In the genomic region with DNA sequence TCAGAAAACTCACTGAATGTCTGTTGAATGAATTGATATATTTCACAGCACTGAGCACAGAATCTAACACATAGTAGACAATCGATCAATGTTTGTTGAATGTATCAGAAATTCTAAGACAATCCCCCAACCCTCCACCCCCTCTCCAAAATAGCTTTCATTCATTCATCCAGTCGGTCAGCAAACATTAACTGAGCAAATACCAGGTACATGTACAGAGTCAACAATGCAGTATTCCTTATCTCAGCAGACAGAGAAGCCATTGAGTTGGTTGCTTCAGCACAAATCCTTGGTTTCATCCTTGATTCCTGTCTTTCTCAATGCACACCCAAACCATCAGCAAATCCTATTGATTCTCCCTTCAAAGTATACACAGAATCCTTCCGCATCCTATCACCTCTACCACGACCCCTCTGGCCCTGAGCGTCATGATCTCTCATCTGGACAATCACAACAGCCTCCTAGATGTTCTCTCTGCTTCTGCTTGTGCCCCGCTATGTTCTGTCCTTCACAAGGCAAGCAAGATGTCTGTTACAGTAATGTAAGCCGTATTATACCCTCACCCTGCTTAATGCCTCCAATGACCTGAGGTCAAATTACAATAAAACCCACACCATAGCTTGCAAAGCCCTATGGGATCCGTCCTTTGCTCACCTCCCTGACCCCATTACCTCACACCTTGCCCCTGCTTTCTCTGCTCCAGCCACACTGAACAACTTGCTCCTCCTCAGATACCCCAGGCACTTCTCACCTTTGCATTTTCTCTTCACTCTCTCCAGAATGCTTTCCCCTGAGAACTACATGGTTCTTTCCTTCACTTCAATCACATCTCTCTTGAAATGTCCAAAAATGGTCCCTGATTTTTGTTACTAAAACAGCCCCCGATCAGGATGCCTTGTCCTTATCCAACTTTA, we compare ENCODE assay signal across 25 cellular contexts.
"Had no signal": no experiment of that assay in that cellular context is flagged by ENCODE, and none has a peak within 500 bp of the region (broad histone marks: within the 10 kb centered on the region; RNA-seq: fewer than 3 reads in every experiment).

No MANE protein-coding gene starts in this region.

- DNase-seq: cortex of kidney; dorsolateral prefrontal cortex; effector CD8-positive, alpha-beta T cell; foreskin fibroblast; glutamatergic neuron; immature natural killer cell; left cardiac atrium; left ventricle myocardium superior; mesenchymal stem cell; midbrain; nucleus accumbens; ovary; right cardiac atrium; stimulated activated CD4-positive, alpha-beta T cell treated with anti-CD3 and anti-CD28 coated beads, Interleukin-4, amount 100 ng/mL, for 1 hour; stimulated activated CD8-positive, alpha-beta memory T cell treated with anti-CD3 and anti-CD28 coated beads, Interleukin-4, amount 100 ng/mL, for 48 hours; stimulated activated naive CD8-positive, alpha-beta T cell treated with anti-CD3 and anti-CD28 coated beads, Interleukin-15, Interleukin-2, amounts not matched to agents 100 U/mL and 50 U/mL, for 24 hours had no signal

- H3K4me3 Mint-ChIP-seq: immature natural killer cell; natural killer cell treated with Interleukin-12 subunit alpha and Interleukin-12 subunit beta and Interleukin-15 and Interleukin-18, amount 100 ng/mL, for 72 hours; neural progenitor cell; stimulated activated effector memory CD8-positive, alpha-beta T cell treated with anti-CD3 and anti-CD28 coated beads, Interleukin-12 subunit alpha, Interleukin-12 subunit beta, amount 100 ng/mL, for 72 hours had no signal

- H3K27me3 ChIP-seq: ovary, tibial nerve had no signal

- ATAC-seq: esophagus mucosa; gastroesophageal sphincter; left cardiac atrium; left ventricle myocardium superior; natural killer cell treated with Interleukin-12 subunit alpha and Interleukin-12 subunit beta and Interleukin-15 and Interleukin-18, amount 100 ng/mL, for 72 hours; right cardiac atrium; stimulated activated effector memory CD8-positive, alpha-beta T cell treated with anti-CD3 and anti-CD28 coated beads, Interleukin-12 subunit alpha, Interleukin-12 subunit beta, amount 100 ng/mL, for 72 hours; stimulated activated naive CD8-positive, alpha-beta T cell treated with anti-CD3 and anti-CD28 coated beads, Interleukin-15, Interleukin-2, amounts not matched to agents 100 U/mL and 50 U/mL, for 24 hours had no signal

- H3K4me1 Mint-ChIP-seq: immature natural killer cell; neural progenitor cell; stimulated activated effector memory CD8-positive, alpha-beta T cell treated with anti-CD3 and anti-CD28 coated beads, Interleukin-12 subunit alpha, Interleukin-12 subunit beta, amount 100 ng/mL, for 72 hours had no signal

- H3K4me3 ChIP-seq: dorsolateral prefrontal cortex, gastroesophageal sphincter, lung, neural progenitor cell, ovary, tibial nerve had no signal

- H2AFZ ChIP-seq: neural progenitor cell had no signal

- H3K4me2 ChIP-seq: neural progenitor cell had no signal

- H3K4me1 ChIP-seq: gastroesophageal sphincter, tibial nerve had no signal

- H3K27me3 Mint-ChIP-seq: natural killer cell treated with Interleukin-12 subunit alpha and Interleukin-12 subunit beta and Interleukin-15 and Interleukin-18, amount 100 ng/mL, for 72 hours had no signal

- H3K36me3 ChIP-seq: gastroesophageal sphincter, neural progenitor cell, ovary, tibial nerve had no signal

- H3K9me3 ChIP-seq: ovary had no signal

- H3K9ac ChIP-seq: neural progenitor cell had no signal

- H3K27ac ChIP-seq: dorsolateral prefrontal cortex, gastroesophageal sphincter, neural progenitor cell, ovary, tibial nerve had no signal

- H3K9me3 Mint-ChIP-seq: neural progenitor cell had no signal

- H3K36me3 Mint-ChIP-seq: immature natural killer cell; natural killer cell treated with Interleukin-12 subunit alpha and Interleukin-12 subunit beta and Interleukin-15 and Interleukin-18, amount 100 ng/mL, for 72 hours; neural progenitor cell; stimulated activated effector memory CD8-positive, alpha-beta T cell treated with anti-CD3 and anti-CD28 coated beads, Interleukin-12 subunit alpha, Interleukin-12 subunit beta, amount 100 ng/mL, for 72 hours had no signal

- FAIRE-seq: endometrium, keratinocyte had no signal

- H3K27ac Mint-ChIP-seq: immature natural killer cell; natural killer cell treated with Interleukin-12 subunit alpha and Interleukin-12 subunit beta and Interleukin-15 and Interleukin-18, amount 100 ng/mL, for 72 hours; neural progenitor cell; stimulated activated effector memory CD8-positive, alpha-beta T cell treated with anti-CD3 and anti-CD28 coated beads, Interleukin-12 subunit alpha, Interleukin-12 subunit beta, amount 100 ng/mL, for 72 hours had no signal
